In the genomic region with DNA sequence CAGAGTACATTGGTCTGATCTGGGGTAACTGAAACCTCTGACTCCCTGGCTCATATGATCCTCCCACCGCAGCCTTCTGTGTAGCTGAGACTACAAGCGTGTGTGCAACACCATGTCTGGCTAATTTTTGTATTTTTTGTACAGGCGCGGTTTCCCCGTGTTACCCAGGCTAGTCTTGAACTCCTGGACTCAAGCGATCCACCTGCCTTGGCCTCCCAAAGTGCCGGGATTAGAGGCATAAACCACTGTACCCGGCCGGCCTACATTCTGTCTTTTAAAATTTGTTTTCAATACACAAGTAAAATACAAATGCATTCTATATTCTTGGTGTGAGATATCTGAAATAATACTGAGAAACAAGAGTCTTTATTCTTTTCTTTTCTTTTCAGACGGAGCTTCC, we compare ENCODE assay signal across 20 cellular contexts. TPM values are rescaled to one million over a fixed set of nuclear protein-coding genes. Genes with fewer than 3 reads are reported as not detected.
DNase-seq lines count a peak whose midpoint lies in the region; ATAC-seq and TF ChIP-seq lines count a peak whose summit lies in the region.
"Had no signal": no experiment of that assay in that cellular context is flagged by ENCODE, and none has a peak within 500 bp of the region (broad histone marks: within the 10 kb centered on the region; RNA-seq: fewer than 3 reads in every experiment).

No MANE protein-coding gene starts in this region.

- H3K79me2 ChIP-seq in DND-41 (ENCODE audit: insufficient read depth, low read length) (peaks cover 32% of the 10 kb centered on the region), neural progenitor cell (ENCODE audit: low read depth) (peaks cover 17% of the 10 kb centered on the region)

- H3K9ac ChIP-seq in DND-41 (ENCODE audit: low read depth, low read length) (0 out of 2 replicates have a peak overlapping the region, but pooled peaks have one; percentile 13), neural progenitor cell (no peak overlapping the region)

- peaks cover 15% of the 10 kb centered on the region for H3F3A ChIP-seq in neural progenitor cell (ENCODE audit: low read depth)

- H3K27me3 Mint-ChIP-seq in activated CD4-positive, alpha-beta T cell treated with anti-CD3 and anti-CD28 coated beads for 36 hours, result no peaks in the 10 kb centered on the region
- no peaks in the 10 kb centered on the region for H3K27me3 Mint-ChIP-seq in activated CD4-positive, alpha-beta T cell treated with anti-CD3 and anti-CD28 coated beads, Interleukin-2, amount 10 ng/mL, durations not matched to agents 7 days and 5 days
- H3K27me3 Mint-ChIP-seq in immature natural killer cell (ENCODE audit: low read depth in 3 of 3) (peaks cover 2 to 6% (median 3%) of the 10 kb centered on the region in 3 donors), neural progenitor cell (ENCODE audit: insufficient read depth, low read depth) (no peaks in the 10 kb centered on the region)

- H3K4me1 ChIP-seq in DND-41 (ENCODE audit: insufficient read depth, low read length) (peaks cover 26% of the 10 kb centered on the region), neural progenitor cell (peaks cover 8% of the 10 kb centered on the region)
- H3K4me1 ChIP-seq: BE2C had no signal

- H3K9me3 Mint-ChIP-seq in activated CD4-positive, alpha-beta T cell treated with anti-CD3 and anti-CD28 coated beads for 36 hours (ENCODE audit: low read depth), result no peaks in the 10 kb centered on the region
- H3K9me3 Mint-ChIP-seq in activated CD4-positive, alpha-beta T cell treated with anti-CD3 and anti-CD28 coated beads, Interleukin-2, amount 10 ng/mL, durations not matched to agents 7 days and 5 days, result no peaks in the 10 kb centered on the region
- H3K9me3 Mint-ChIP-seq in immature natural killer cell, result no peaks in the 10 kb centered on the region
- no peaks in the 10 kb centered on the region for H3K9me3 Mint-ChIP-seq in neural progenitor cell
- H3K9me3 Mint-ChIP-seq: activated naive CD4-positive, alpha-beta T cell treated with anti-CD3 and anti-CD28 coated beads, Interleukin-2, amount 50 U/mL, for 72 hours; activated T-cell treated with anti-CD3 and anti-CD28 coated beads, Interleukin-2, amount 50 U/mL, for 72 hours had no signal

- H3K27ac ChIP-seq in DND-41 (ENCODE audit: low read length) (no peak overlapping the region), neural progenitor cell (no peak overlapping the region)

- no peak for ATAC-seq in activated CD4-positive, alpha-beta T cell treated with anti-CD3 and anti-CD28 coated beads for 36 hours
- no peak for ATAC-seq in DND-41 (ENCODE audit: insufficient read depth, low read depth)
- no peak for ATAC-seq in sciatic nerve
- no peak for ATAC-seq in GM21786 (IDR thresholded peaks at IDR 0.05; ENCODE audit: unreplicated experiment)
- ATAC-seq: activated CD4-positive, CD25-positive, alpha-beta regulatory T cell treated with anti-CD3 and anti-CD28 coated beads, Interleukin-2, amount 50 U/mL, for 24 hours; activated naive CD4-positive, alpha-beta T cell treated with anti-CD3 and anti-CD28 coated beads, Interleukin-2, amount 50 U/mL, for 72 hours; activated T-cell treated with anti-CD3 and anti-CD28 coated beads, Interleukin-2, amount 50 U/mL, for 72 hours had no signal

- peaks cover 3% of the 10 kb centered on the region; the same call in 1 of the 2 replicates for H4K20me1 ChIP-seq in DND-41 (ENCODE audit: insufficient read depth, low read length)
- peaks cover 24% of the 10 kb centered on the region for H4K20me1 ChIP-seq in neural progenitor cell (ENCODE audit: low read depth)

- POLR2A ChIA-PET in activated CD4-positive, alpha-beta T cell treated with anti-CD3 and anti-CD28 coated beads for 36 hours (lab: Charles Lee), result no interaction called here
- POLR2A ChIA-PET in activated CD4-positive, alpha-beta T cell treated with anti-CD3 and anti-CD28 coated beads, Interleukin-2, amount 10 ng/mL, durations not matched to agents 7 days and 5 days (lab: Charles Lee), result interaction anchor here (0.7 kb wide), 1 partner anchor 13 kb away, joined by 3 read pairs; no protein-coding TSS in a partner anchor

- H3K4me3 ChIP-seq in DND-41 (ENCODE audit: low read depth in 1 of 2, low read length in 2 of 2) (no peak overlapping the region), neural progenitor cell (no peak overlapping the region)
- H3K4me3 ChIP-seq: transverse colon had no signal

- no peak overlapping the region for H3K4me2 ChIP-seq in DND-41 (ENCODE audit: insufficient read depth, low read length)
- H3K4me2 ChIP-seq in neural progenitor cell, result no peak overlapping the region

- CTCF ChIA-PET in activated CD4-positive, alpha-beta T cell treated with anti-CD3 and anti-CD28 coated beads for 36 hours (lab: Charles Lee), result interaction anchor here (0.6 to 1.5 kb wide), 2 partner anchors 14 to 176 kb away, joined by 3 to 5 read pairs; no protein-coding TSS in a partner anchor
- CTCF ChIA-PET in activated CD4-positive, alpha-beta T cell treated with anti-CD3 and anti-CD28 coated beads, Interleukin-2, amount 10 ng/mL, durations not matched to agents 7 days and 5 days (lab: Charles Lee), result interaction anchor here (0.9 to 1.5 kb wide), 2 partner anchors 10 to 11 kb away, joined by 3 read pairs; no protein-coding TSS in a partner anchor

- DNase-seq in activated CD4-positive, alpha-beta T cell treated with anti-CD3 and anti-CD28 coated beads for 36 hours, result no peak
- no peak for DNase-seq in activated CD4-positive, alpha-beta T cell treated with anti-CD3 and anti-CD28 coated beads, Interleukin-2, amount 10 ng/mL, durations not matched to agents 7 days and 5 days
- DNase-seq in DND-41 (no peak), immature natural killer cell (no peak), sciatic nerve (ENCODE audit: low spot score) (peak; percentile 12), T1000 (lab: John Stamatoyannopoulos, UW) (no peak), neural progenitor cell (ENCODE audit: low spot score) (no peak)
- DNase-seq: activated T-cell treated with anti-CD3 and anti-CD28 coated beads, Interleukin-2, amount 50 U/mL, for 72 hours; BE2C; H7; KG1; NCI-H1436 treated with DMSO at 0.1 percent for 48 hours; NCI-H2107; NCI-H446 treated with DMSO at 0.1 percent for 48 hours; OCI-M1; Right ventricle myocardium superior; transverse colon had no signal

- no peak for TF ChIP-seq CTCF in DND-41 (IDR thresholded peaks at IDR 0.05; ENCODE audit: borderline replicate concordance, extremely low read depth, low read length, poor library complexity, severe bottlenecking)
- no peak for TF ChIP-seq CTCF in neural progenitor cell (IDR thresholded peaks at IDR 0.05)

- intact Hi-C loops in activated CD4-positive, alpha-beta T cell treated with anti-CD3 and anti-CD28 coated beads for 36 hours (cut with DNase I, micrococcal nuclease), result loop anchor here in 1 of 2 experiments (2.0 kb wide), 1 partner anchor 323 kb away; the partner anchor contains the start of gene CHMP4B
- intact Hi-C loops in sciatic nerve (cut with DNase I), result no loop called here

- H3K27me3 ChIP-seq in DND-41 (ENCODE audit: insufficient read depth, low read length, poor library complexity), result no peaks in the 10 kb centered on the region
- H3K27me3 ChIP-seq in neural progenitor cell, result no peaks in the 10 kb centered on the region
- H3K27me3 ChIP-seq: BE2C, transverse colon had no signal

- peak overlapping the region; percentile 85 for H3K4me3 Mint-ChIP-seq in activated CD4-positive, alpha-beta T cell treated with anti-CD3 and anti-CD28 coated beads for 36 hours
- H3K4me3 Mint-ChIP-seq in activated CD4-positive, alpha-beta T cell treated with anti-CD3 and anti-CD28 coated beads, Interleukin-2, amount 10 ng/mL, durations not matched to agents 7 days and 5 days, result no peak overlapping the region
- peak overlapping the region in 3 of 5 donors; percentile 29 to 40 (median 35) for H3K4me3 Mint-ChIP-seq in immature natural killer cell
- no peak overlapping the region for H3K4me3 Mint-ChIP-seq in neural progenitor cell

- no peak overlapping the region for H3K27ac Mint-ChIP-seq in activated CD4-positive, alpha-beta T cell treated with anti-CD3 and anti-CD28 coated beads for 36 hours
- H3K27ac Mint-ChIP-seq in activated CD4-positive, alpha-beta T cell treated with anti-CD3 and anti-CD28 coated beads, Interleukin-2, amount 10 ng/mL, durations not matched to agents 7 days and 5 days, result no peak overlapping the region
- H3K27ac Mint-ChIP-seq in immature natural killer cell (peak overlapping the region; percentile 17 to 73 (median 37)), neural progenitor cell (no peak overlapping the region)
- H3K27ac Mint-ChIP-seq: activated T-cell treated with anti-CD3 and anti-CD28 coated beads, Interleukin-2, amount 50 U/mL, for 72 hours had no signal

- H2AFZ ChIP-seq in DND-41 (ENCODE audit: low read depth, low read length) (no peak overlapping the region; the same call in 1 of the 2 replicates), neural progenitor cell (replicated peaks) (no peak overlapping the region)

- peaks cover 6% of the 10 kb centered on the region for H3K4me1 Mint-ChIP-seq in activated CD4-positive, alpha-beta T cell treated with anti-CD3 and anti-CD28 coated beads for 36 hours
- peaks cover 13% of the 10 kb centered on the region for H3K4me1 Mint-ChIP-seq in activated CD4-positive, alpha-beta T cell treated with anti-CD3 and anti-CD28 coated beads, Interleukin-2, amount 10 ng/mL, durations not matched to agents 7 days and 5 days
- peaks cover 11 to 13% of the 10 kb centered on the region in 2 donors for H3K4me1 Mint-ChIP-seq in immature natural killer cell
- peaks cover 9% of the 10 kb centered on the region for H3K4me1 Mint-ChIP-seq in neural progenitor cell

- H3K9me3 ChIP-seq in DND-41 (ENCODE audit: insufficient read depth, low read length, severe bottlenecking) (no peaks in the 10 kb centered on the region), neural progenitor cell (ENCODE audit: low read depth) (no peaks in the 10 kb centered on the region)
- H3K9me3 ChIP-seq: BE2C, transverse colon had no signal

- H3K36me3 ChIP-seq in DND-41 (ENCODE audit: insufficient read depth, low read length), result peaks cover 1% of the 10 kb centered on the region; the same call in 1 of the 2 replicates
- H3K36me3 ChIP-seq in neural progenitor cell, result no peaks in the 10 kb centered on the region
- H3K36me3 ChIP-seq: BE2C, transverse colon had no signal

- no peaks in the 10 kb centered on the region for H3K36me3 Mint-ChIP-seq in activated CD4-positive, alpha-beta T cell treated with anti-CD3 and anti-CD28 coated beads for 36 hours (ENCODE audit: low read depth)
- H3K36me3 Mint-ChIP-seq in activated CD4-positive, alpha-beta T cell treated with anti-CD3 and anti-CD28 coated beads, Interleukin-2, amount 10 ng/mL, durations not matched to agents 7 days and 5 days (ENCODE audit: low read depth), result no peaks in the 10 kb centered on the region
- H3K36me3 Mint-ChIP-seq in immature natural killer cell (no peaks in the 10 kb centered on the region), neural progenitor cell (peaks cover 1% of the 10 kb centered on the region)
- H3K36me3 Mint-ChIP-seq: activated naive CD4-positive, alpha-beta T cell treated with anti-CD3 and anti-CD28 coated beads, Interleukin-2, amount 50 U/mL, for 72 hours had no signal

RNA-seq across cellular contexts. Expression of gene CBFA2T2, which starts 1.7 kb away (rescaled TPM):
- total RNA-seq in activated CD4-positive, alpha-beta T cell treated with anti-CD3 and anti-CD28 coated beads for 36 hours, result 10 to 100 TPM; 10.9 to 12.9 TPM
- 10 to 100 TPM; 17.3 to 21.8 TPM for total RNA-seq in activated CD4-positive, alpha-beta T cell treated with anti-CD3 and anti-CD28 coated beads, Interleukin-2, amount 10 ng/mL, durations not matched to agents 7 days and 5 days
- polyA plus RNA-seq in immature natural killer cell, result 10 to 100 TPM in 2 of 3 donors, 1 to 10 TPM in 1; 7.5 to 15.5 (median 11.0) TPM
- 26.0 TPM for total RNA-seq in sciatic nerve
- total RNA-seq in neural progenitor cell (ENCODE audit: low replicate concordance), result 11.9 and 26.4 TPM in 2 replicates

RNA-seq across cellular contexts. Expression of gene SNTA1, which starts 44.6 kb away (rescaled TPM):
- total RNA-seq in activated CD4-positive, alpha-beta T cell treated with anti-CD3 and anti-CD28 coated beads for 36 hours, result 1 to 10 TPM; 4.2 to 5.0 TPM
- total RNA-seq in activated CD4-positive, alpha-beta T cell treated with anti-CD3 and anti-CD28 coated beads, Interleukin-2, amount 10 ng/mL, durations not matched to agents 7 days and 5 days, result 1 to 10 TPM; 7.8 to 9.5 TPM
- 1 to 10 TPM in 2 of 3 donors, not detected in 1; 2.4 to 2.8 TPM for polyA plus RNA-seq in immature natural killer cell
- total RNA-seq in sciatic nerve, result 47.1 TPM
- total RNA-seq in neural progenitor cell (ENCODE audit: low replicate concordance), result 6.3 and 10.6 TPM in 2 replicates

Comparison
In these comparisons a context has a peak if more than half of its experiments do, and no peak if none do; other contexts are left out.
1. H3K4me3 Mint-ChIP-seq: peak in activated CD4-positive, alpha-beta T cell treated with anti-CD3 and anti-CD28 coated beads for 36 hours (single experiment) and immature natural killer cell (3 of 5); none in activated CD4-positive, alpha-beta T cell treated with anti-CD3 and anti-CD28 coated beads, Interleukin-2, amount 10 ng/mL, durations not matched to agents 7 days and 5 days (single experiment) and neural progenitor cell (single experiment).
2. H3K27ac Mint-ChIP-seq: peak in immature natural killer cell (6 of 6); none in activated CD4-positive, alpha-beta T cell treated with anti-CD3 and anti-CD28 coated beads for 36 hours (single experiment), activated CD4-positive, alpha-beta T cell treated with anti-CD3 and anti-CD28 coated beads, Interleukin-2, amount 10 ng/mL, durations not matched to agents 7 days and 5 days (single experiment) and neural progenitor cell (single experiment).